Comparison of ENCODE assay signal across 8 cellular contexts in the genomic region with DNA sequence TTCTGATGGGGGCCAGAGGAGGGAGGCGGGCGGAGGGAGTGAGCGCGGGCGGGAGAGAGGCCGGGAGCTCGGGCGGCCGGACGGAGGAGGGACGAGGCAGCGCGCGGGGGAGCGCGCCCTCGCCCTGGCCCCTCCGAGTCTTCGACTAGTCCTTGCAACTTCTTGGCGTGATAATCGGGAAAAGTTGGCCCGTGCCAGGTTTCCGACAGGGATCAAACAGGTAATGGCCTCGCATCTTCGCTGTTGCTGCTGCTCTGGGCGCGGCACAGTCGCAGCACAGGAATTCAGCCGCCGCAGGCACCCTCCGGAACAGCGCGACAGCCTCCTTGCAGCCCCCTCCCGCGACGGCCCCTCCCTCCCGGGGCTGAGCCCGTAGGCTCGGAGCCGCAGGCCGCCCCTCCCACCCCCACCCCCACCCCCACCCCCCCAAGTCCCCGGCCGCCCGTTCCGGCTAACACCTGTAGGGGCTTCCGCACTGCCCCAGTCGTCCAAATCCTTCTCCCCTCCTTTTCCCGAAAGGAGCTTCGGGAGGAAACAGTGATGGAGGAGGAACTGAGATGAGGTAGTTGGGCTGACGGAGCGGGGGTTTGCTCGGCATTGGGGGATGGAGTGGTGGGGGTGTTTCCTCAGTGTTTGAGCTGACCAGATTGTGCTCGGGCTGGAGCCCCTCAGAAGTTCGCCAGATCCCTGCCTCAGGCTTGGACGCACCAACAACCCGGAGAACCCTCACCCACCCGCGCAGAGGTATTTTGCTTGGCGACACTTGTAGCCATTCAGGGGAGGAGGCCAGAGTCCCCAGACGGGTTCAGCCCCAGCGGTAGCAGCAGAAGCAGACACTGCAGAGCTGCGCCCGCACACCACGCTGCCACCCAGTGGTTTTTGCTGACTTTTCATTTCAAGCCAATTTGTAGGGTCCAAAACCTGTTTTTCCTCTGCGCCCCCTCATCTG. TPM values are rescaled to one million over a fixed set of nuclear protein-coding genes. Genes with fewer than 3 reads are reported as not detected.
DNase-seq lines count a peak whose midpoint lies in the region; ATAC-seq and TF ChIP-seq lines count a peak whose summit lies in the region.

A gene (minus strand): TSS at position 319 of the 949 bp plus-strand sequence. CDS start 714 bp downstream, outside the sequence.

- H2AFZ ChIP-seq in smooth muscle cell (ENCODE audit: low read depth) = peak within 1 kb of the TSS; percentile 54

- H3K4me1 ChIP-seq in adipocyte (ENCODE audit: control insufficient read depth, insufficient read depth, low read length) (peaks cover 6% of the 10 kb centered on the region), smooth muscle cell (ENCODE audit: low read depth) (no peaks in the 10 kb centered on the region)

- H3K79me2 ChIP-seq in smooth muscle cell (ENCODE audit: low read depth) = no peaks in the 10 kb centered on the region

- ATAC-seq in GM18511 (IDR thresholded peaks at IDR 0.05; ENCODE audit: unreplicated experiment) = no peak
- no peak for ATAC-seq in stimulated activated naive CD8-positive, alpha-beta T cell treated with anti-CD3 and anti-CD28 coated beads, Interleukin-15, Interleukin-2, amounts not matched to agents 100 U/mL and 50 U/mL, for 24 hours

- H3F3A ChIP-seq in smooth muscle cell (ENCODE audit: low read depth) = no peaks in the 10 kb centered on the region

- WGBS in smooth muscle cell (ENCODE audit: low lambda C conversion rate) = 49% methylated on average over 44 of the region's 65 CpGs

- H3K9me3 ChIP-seq in adipocyte (ENCODE audit: control insufficient read depth, low read length) (peaks cover 3% of the 10 kb centered on the region), iPS-18c (ENCODE audit: control insufficient read depth, insufficient read depth, low read length) (peaks cover 6% of the 10 kb centered on the region), smooth muscle cell (replicated peaks; ENCODE audit: low read depth) (no peaks in the 10 kb centered on the region)

- H4K20me1 ChIP-seq in smooth muscle cell (ENCODE audit: low read depth) = no peaks in the 10 kb centered on the region

- no peak within 1 kb of the TSS for H3K27ac ChIP-seq in smooth muscle cell (ENCODE audit: low read depth)

- TF ChIP-seq CTCF in smooth muscle cell (IDR thresholded peaks at IDR 0.05; ENCODE audit: borderline replicate concordance, insufficient read depth, poor library complexity, severe bottlenecking) = no peak

- H3K36me3 ChIP-seq in adipocyte (ENCODE audit: control insufficient read depth, insufficient read depth, low read length, severe bottlenecking) (no peaks in the 10 kb centered on the region), smooth muscle cell (ENCODE audit: low read depth) (no peaks in the 10 kb centered on the region)

- peak; percentile 25 for DNase-seq in NCI-H146 (lab: John Stamatoyannopoulos, UW)
- no peak for DNase-seq in NCI-H146 treated with DMSO at 0.1 percent for 48 hours (lab: John Stamatoyannopoulos, UW; ENCODE audit: unreplicated experiment)
- no peak for DNase-seq in adipocyte (ENCODE audit: low read depth)
- peak; percentile 0 for DNase-seq in smooth muscle cell (lab: John Stamatoyannopoulos, UW; ENCODE audit: unreplicated experiment)
- no peak for DNase-seq in stimulated activated naive CD8-positive, alpha-beta T cell treated with anti-CD3 and anti-CD28 coated beads, Interleukin-15, Interleukin-2, amounts not matched to agents 100 U/mL and 50 U/mL, for 24 hours
- DNase-seq in activated effector memory CD4-positive, alpha-beta T cell treated with anti-CD3 and anti-CD28 coated beads, Interleukin-2, amount 50 U/mL, for 16 hours = no peak

- H3K4me2 ChIP-seq in smooth muscle cell = peak within 1 kb of the TSS; percentile 83

- H3K27me3 ChIP-seq in adipocyte (replicated peaks; ENCODE audit: control insufficient read depth, insufficient read depth, low read length) = peaks cover 3% of the 10 kb centered on the region
- H3K27me3 ChIP-seq in smooth muscle cell (ENCODE audit: low read depth) = peaks cover 7% of the 10 kb centered on the region

- peak within 1 kb of the TSS; percentile 83 for H3K4me3 ChIP-seq in adipocyte (ENCODE audit: low read length)
- H3K4me3 ChIP-seq in iPS-18c (ENCODE audit: insufficient read depth, low read depth, low read length) = peak within 1 kb of the TSS; percentile 57
- H3K4me3 ChIP-seq in smooth muscle cell = peak within 1 kb of the TSS; percentile 48

- peak within 1 kb of the TSS; percentile 81 for H3K9ac ChIP-seq in adipocyte (ENCODE audit: low read length)
- H3K9ac ChIP-seq in smooth muscle cell (ENCODE audit: low read depth) = no peak within 1 kb of the TSS

RNA-seq across cellular contexts. Expression of the gene that starts here (rescaled TPM):
- total RNA-seq in smooth muscle cell = 0.54 and 0.81 TPM in 2 replicates
- 0.58 TPM in 1 of 2 replicates, not detected in the other for polyA plus RNA-seq in smooth muscle cell

Comparison
In these comparisons a context has a peak if more than half of its experiments do, and no peak if none do; other contexts are left out.
1. Peak in DNase-seq, H3K4me3 ChIP-seq and H3K4me2 ChIP-seq in smooth muscle cell; RNA of the gene not detected or under 1 TPM.